Comparison of ENCODE assay signal across 23 cellular contexts in the genomic region with DNA sequence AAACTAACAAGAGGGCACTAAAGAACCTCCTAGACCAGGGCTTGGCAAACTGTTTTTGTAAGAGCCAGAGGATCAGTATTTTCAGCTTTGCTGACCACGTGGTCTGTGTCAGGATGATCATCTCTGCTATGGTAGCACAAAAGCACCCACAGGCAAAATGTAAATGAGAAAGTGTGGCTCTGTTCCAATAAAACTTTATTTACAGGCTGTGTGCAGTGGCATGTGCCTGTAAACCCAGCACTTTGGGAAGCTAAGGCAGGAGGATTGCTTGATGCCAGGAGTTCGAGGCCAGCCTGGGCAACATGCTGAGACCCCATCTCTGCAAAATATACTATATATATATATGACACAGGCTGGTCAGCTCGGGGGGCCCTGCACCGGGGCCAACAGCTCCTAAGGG. TPM values are rescaled to one million over a fixed set of nuclear protein-coding genes. Genes with fewer than 3 reads are reported as not detected.
DNase-seq lines count a peak whose midpoint lies in the region; ATAC-seq, FAIRE-seq and TF ChIP-seq lines count a peak whose summit lies in the region.
"Had no signal": no experiment of that assay in that cellular context is flagged by ENCODE, and none has a peak within 500 bp of the region (broad histone marks: within the 10 kb centered on the region; RNA-seq: fewer than 3 reads in every experiment).

No MANE protein-coding gene starts in this region.

- H3K4me3 ChIP-seq in HepG2 (replicated peaks in 1 of 3; ENCODE audit: insufficient read depth in 1 of 3, low read depth in 2 of 3, low read length in 3 of 3) (no peak overlapping the region), right lobe of liver (no peak overlapping the region), GM12878 (no peak overlapping the region)
- H3K4me3 ChIP-seq: A549 had no signal

- no peak overlapping the region for H3K9ac ChIP-seq in HepG2 (ENCODE audit: insufficient read depth, low read depth, low read length)
- no peak overlapping the region for H3K9ac ChIP-seq in GM12878 (ENCODE audit: control insufficient read depth, insufficient read depth, low read length)

- H3K9me3 ChIP-seq in HepG2 (ENCODE audit: low read length) (no peaks in the 10 kb centered on the region), right lobe of liver (no peaks in the 10 kb centered on the region), GM12878 (replicated peaks; ENCODE audit: control insufficient read depth, insufficient read depth, low read length) (no peaks in the 10 kb centered on the region)
- H3K9me3 ChIP-seq: A549, BE2C, Caco-2 had no signal

- no peak for ATAC-seq in HepG2
- no peak for ATAC-seq in right lobe of liver
- no peak for ATAC-seq in GM12878
- no peak for ATAC-seq in GM21786 (IDR thresholded peaks at IDR 0.05; ENCODE audit: unreplicated experiment)
- ATAC-seq: A549, Panc1 had no signal

- SMC1A ChIA-PET in GM12878 (lab: Charles Lee; ENCODE audit: uncharacterized antibody, unreplicated experiment): interaction anchor here (1.9 kb wide), 1 partner anchor 86 kb away, joined by 8 read pairs; no protein-coding TSS in a partner anchor

- in situ Hi-C loops in HepG2 (cut with HindIII; ENCODE audit: extremely low pct_ligation_motif_present, low pct_unique_long_range_greater_than_20kb): no loop called here
- in situ Hi-C loops in GM12878 (cut with MboI): no loop called here

- DNase-seq in HepG2 (ENCODE audit: low spot score) (no peak), right lobe of liver (no peak), GM12878 (ENCODE audit: low read depth, low spot score) (no peak), EL (no peak), HTR-8/SVneo (ENCODE audit: insufficient read length, low spot score) (no peak)
- DNase-seq: BE2C; Caco-2; CD4-positive, alpha-beta T cell; DMS 273 treated with DMSO at 0.1 percent for 48 hours; DMS79 treated with DMSO at 0.1 percent for 48 hours; GOT3; HCEC 1CT; Karpas-422; MV-4-11; NCI-H1105 treated with DMSO at 0.1 percent for 48 hours; NCI-H2029 treated with DMSO at 0.1 percent for 48 hours; NCI-H226; NCI-H524; NCI-H774 had no signal

- FAIRE-seq in HepG2 (lab: Jason Lieb, UNC) (no peak), GM12878 (lab: Jason Lieb, UNC) (no peak), HTR-8/SVneo (lab: Jason Lieb, UNC) (no peak)
- FAIRE-seq: A549, GM12891 had no signal

- H3K4me1 ChIP-seq in HepG2 (ENCODE audit: insufficient read depth, low read length): no peaks in the 10 kb centered on the region
- no peaks in the 10 kb centered on the region for H3K4me1 ChIP-seq in right lobe of liver
- no peaks in the 10 kb centered on the region; the same call in 1 of the 2 replicates for H3K4me1 ChIP-seq in GM12878 (ENCODE audit: control insufficient read depth, insufficient read depth, low read length)
- H3K4me1 ChIP-seq: A549, BE2C, Caco-2 had no signal

- WGBS in HepG2 (ENCODE audit: low lambda C conversion rate): 84% methylated on average over 2 of the region's 4 CpGs
- WGBS in right lobe of liver (ENCODE audit: insufficient coverage, low coverage, low lambda C conversion rate, missing lambda C conversion rate): no CpG with 5 or more reads among the region's 4 CpGs
- WGBS in GM12878 (ENCODE audit: insufficient coverage, insufficient replicate concordance, low lambda C conversion rate, missing lambda C conversion rate): 75% methylated on average over 4 of the region's 4 CpGs

- H3K27ac ChIP-seq in HepG2 (ENCODE audit: extremely low read length, insufficient read depth, low read length) (no peak overlapping the region), right lobe of liver (no peak overlapping the region), GM12878 (ENCODE audit: control insufficient read depth, insufficient read depth) (no peak overlapping the region)
- H3K27ac ChIP-seq: A549 had no signal

- no peaks in the 10 kb centered on the region for H3K79me2 ChIP-seq in HepG2 (ENCODE audit: insufficient read depth, low read length)
- no peaks in the 10 kb centered on the region for H3K79me2 ChIP-seq in GM12878 (ENCODE audit: control insufficient read depth, insufficient read depth, low read length)

- intact Hi-C loops in HepG2 (cut with micrococcal nuclease; ENCODE audit: unreplicated experiment) (no loop called here), right lobe of liver (cut with DNase I) (no loop called here), GM12878 (cut with micrococcal nuclease; ENCODE audit: unreplicated experiment) (no loop called here)

- TF ChIP-seq CTCF in HepG2 (CRISPR knock-in tag; IDR thresholded peaks at IDR 0.05) (no peak), right lobe of liver (IDR thresholded peaks at IDR 0.05) (no peak), GM12878 (IDR thresholded peaks at IDR 0.05 in 2 of 3, conservative IDR thresholded peaks at IDR 0.05 in 1 of 3; ENCODE audit: control insufficient read depth in 2 of 3, extremely low read depth in 1 of 3, insufficient read depth in 1 of 3, low read depth in 3 of 3, low read length in 3 of 3) (no peak)

- BruUV-seq in HepG2 (replicated peaks; lab: Mats Ljungman, UMichigan) (no TSS peak), GM12878 (replicated peaks; lab: Mats Ljungman, UMichigan) (no TSS peak)

- no peaks in the 10 kb centered on the region for H4K20me1 ChIP-seq in HepG2 (ENCODE audit: insufficient read depth, low read length)
- H4K20me1 ChIP-seq in GM12878 (ENCODE audit: control insufficient read depth, insufficient read depth): no peaks in the 10 kb centered on the region

- H3K36me3 ChIP-seq in HepG2 (replicated peaks in 1 of 2; ENCODE audit: control insufficient read depth in 1 of 2, insufficient read depth in 2 of 2, low read length in 2 of 2) (peaks cover 34 to 74% of the 10 kb centered on the region in 2 experiments; a peak in 4 of 5 replicates), right lobe of liver (peaks cover 0 to 57% (median 25%) of the 10 kb centered on the region in 4 donors), GM12878 (ENCODE audit: control insufficient read depth in 2 of 2, insufficient read depth in 2 of 2, low read length in 1 of 2) (peaks cover 32 to 47% of the 10 kb centered on the region in 2 experiments)

- POLR2A ChIA-PET in HepG2 (lab: Yijun Ruan, JAX) (no interaction called here), GM12878 (lab: Charles Lee) (interaction anchor here (0.7 kb wide), 1 partner anchor 58 kb away, joined by 3 read pairs; no protein-coding TSS in a partner anchor)

- TF ChIP-seq RAD21 in HepG2 (CRISPR knock-in tag; IDR thresholded peaks at IDR 0.05) (no peak), GM12878 (IDR thresholded peaks at IDR 0.05; ENCODE audit: insufficient read depth, low read depth, low read length) (no peak)

- no peak overlapping the region for H2AFZ ChIP-seq in HepG2 (ENCODE audit: low read length)
- no peak overlapping the region for H2AFZ ChIP-seq in GM12878 (ENCODE audit: control insufficient read depth, low read depth, low read length)

- H3K27me3 ChIP-seq in HepG2 (ENCODE audit: control insufficient read depth in 1 of 2, insufficient read depth in 2 of 2, low read length in 2 of 2): no peaks in the 10 kb centered on the region
- H3K27me3 ChIP-seq in right lobe of liver: no peaks in the 10 kb centered on the region
- no peaks in the 10 kb centered on the region for H3K27me3 ChIP-seq in GM12878 (replicated peaks in 1 of 2; ENCODE audit: control insufficient read depth in 2 of 2, insufficient read depth in 2 of 2, low read length in 1 of 2)
- H3K27me3 ChIP-seq: BE2C had no signal

- H3K4me2 ChIP-seq in HepG2 (ENCODE audit: low read depth, low read length): no peak overlapping the region
- H3K4me2 ChIP-seq in GM12878 (ENCODE audit: control insufficient read depth, insufficient read depth): no peak overlapping the region
- H3K4me2 ChIP-seq: A549 had no signal

- TF ChIP-seq POLR2A in HepG2 (IDR thresholded peaks at IDR 0.05; ENCODE audit: insufficient read depth in 1 of 2, low read depth in 2 of 2, low read length in 2 of 2): no peak
- no peak for TF ChIP-seq POLR2A in right lobe of liver (IDR thresholded peaks at IDR 0.05)
- no peak for TF ChIP-seq POLR2A in GM12878 (IDR thresholded peaks at IDR 0.05; ENCODE audit: low read depth, low read length)

- CTCF ChIA-PET in HepG2 (lab: Yijun Ruan, JAX; ENCODE audit: low intra/inter-chr PET ratio, low total read pairs): no interaction called here
- CTCF ChIA-PET in GM12878 (lab: Yijun Ruan, JAX): interaction anchor here (0.9 to 1.5 kb wide), 2 partner anchors 86 to 231 kb away, joined by 3 to 5 read pairs; no protein-coding TSS in a partner anchor

- TF ChIP-seq EP300 in HepG2 (IDR thresholded peaks at IDR 0.05; ENCODE audit: low read depth in 2 of 2, low read length in 2 of 2): no peak
- no peak for TF ChIP-seq EP300 in HepG2 (CRISPR knock-in tag; IDR thresholded peaks at IDR 0.05; ENCODE audit: borderline replicate concordance)
- TF ChIP-seq EP300 in GM12878 (IDR thresholded peaks at IDR 0.05; ENCODE audit: borderline replicate concordance in 1 of 2, control insufficient read depth in 1 of 2, low read depth in 2 of 2, low read length in 2 of 2): no peak

- RAD21 ChIA-PET in GM12878 (lab: Charles Lee; ENCODE audit: unreplicated experiment): no interaction called here

RNA-seq across cellular contexts. Expression of a gene that starts 31.2 kb away (rescaled TPM):
- total RNA-seq in HepG2 (2016; rRNA removed; fragmentation: Illumina TruSeq; extraction: Trizol): 71.3 and 91.1 TPM in 2 replicates
- total RNA-seq in HepG2 (2016; cell fraction: cytosol; rRNA removed; fragmentation: Illumina TruSeq; extraction: Trizol; ENCODE audit: low read depth): 19.2 and 22.3 TPM in 2 replicates
- total RNA-seq in HepG2 (2016; cell fraction: insoluble cytoplasmic fraction; rRNA removed; fragmentation: Illumina TruSeq; extraction: Trizol): 56.4 and 79.8 TPM in 2 replicates
- 22.8 and 25.9 TPM in 2 replicates for total RNA-seq in HepG2 (2016; cell fraction: membrane; rRNA removed; fragmentation: Illumina TruSeq; extraction: Trizol)
- 75.7 and 86.8 TPM in 2 replicates for total RNA-seq in HepG2 (2016; cell fraction: nucleus; rRNA removed; fragmentation: Illumina TruSeq; extraction: Trizol)
- 24.5 and 31.2 TPM in 2 replicates for polyA plus RNA-seq in HepG2 (2011; rRNA removed)
- polyA plus RNA-seq in HepG2 (2011; cell fraction: cytosol; rRNA removed): 8.4 and 10.3 TPM in 2 replicates
- polyA plus RNA-seq in HepG2 (2011; cell fraction: nucleus; rRNA removed): 93.5 and 117 TPM in 2 replicates
- 44.7 and 63.7 TPM in 2 replicates for polyA plus RNA-seq in HepG2 (2012)
- polyA plus RNA-seq in HepG2 (2016; cell fraction: cytosol; fragmentation: Illumina TruSeq; extraction: Trizol; ENCODE audit: low read depth): 4.3 and 4.9 TPM in 2 replicates
- 51.8 and 69.6 TPM in 2 replicates for polyA plus RNA-seq in HepG2 (2016; cell fraction: insoluble cytoplasmic fraction; fragmentation: Illumina TruSeq; extraction: Trizol; ENCODE audit: low read depth)
- 11.8 and 13.3 TPM in 2 replicates for polyA plus RNA-seq in HepG2 (2016; cell fraction: membrane; fragmentation: Illumina TruSeq; extraction: Trizol; ENCODE audit: low read depth)
- polyA plus RNA-seq in HepG2 (2016; cell fraction: nucleus; fragmentation: Illumina TruSeq; extraction: Trizol; ENCODE audit: insufficient read depth, low read depth): 227 and 231 TPM in 2 replicates
- 52.1 and 125 TPM in 2 replicates for polyA minus RNA-seq in HepG2 (2011; rRNA and poly(A)+ RNA removed; ENCODE audit: low replicate concordance)
- 28.0 and 28.5 TPM in 2 replicates for polyA minus RNA-seq in HepG2 (2011; cell fraction: cytosol; rRNA and poly(A)+ RNA removed)
- polyA minus RNA-seq in HepG2 (2011; cell fraction: nucleus; rRNA and poly(A)+ RNA removed): 40.2 and 40.9 TPM in 2 replicates
- total RNA-seq in right lobe of liver: 10 to 100 TPM; 12.6 to 37.3 (median 24.4) TPM
- 263 and 295 TPM in 2 replicates for total RNA-seq in GM12878 (2013; cell fraction: nucleolus; rRNA removed)
- total RNA-seq in GM12878 (2014; rRNA removed): 87.7 and 114 TPM in 2 replicates
- 67.2 and 70.0 TPM in 2 replicates for total RNA-seq in GM12878 (2014; rRNA removed; fragmentation: Illumina TruSeq; extraction: Trizol)
- 221 and 238 TPM in 2 replicates for total RNA-seq in GM12878 (2021)
- polyA plus RNA-seq in GM12878 (2011; ENCODE audit: low read depth): 71.5 TPM
- polyA plus RNA-seq in GM12878 (2011; rRNA removed): 100 and 130 TPM in 2 replicates
- 75.3 and 81.4 TPM in 2 replicates for polyA plus RNA-seq in GM12878 (2011; cell fraction: cytosol; rRNA removed)
- polyA plus RNA-seq in GM12878 (2011; cell fraction: nucleus; rRNA removed): 356 and 514 TPM in 2 replicates
- 113 and 151 TPM in 2 replicates for polyA plus RNA-seq in GM12878 (2012)
- 132 and 137 TPM in 2 replicates for polyA plus RNA-seq in GM12878 (2014; fragmentation: Illumina TruSeq; extraction: Trizol)
- 100 to 1,000 TPM; 128 to 149 TPM for polyA plus RNA-seq in GM12878 (2014; fragmentation: Nextera tagmentation; extraction: Ambion mirVana)
- polyA plus RNA-seq in GM12878 (2014; rRNA removed): 107 and 126 TPM in 2 replicates
- polyA plus RNA-seq in GM12878 (2016; fragmentation: Nextera tagmentation; extraction: Ambion mirVana): 100 to 1,000 TPM; 280 to 290 TPM
- 105 and 125 TPM in 2 replicates for polyA minus RNA-seq in GM12878 (2011; rRNA and poly(A)+ RNA removed)
- polyA minus RNA-seq in GM12878 (2011; cell fraction: cytosol; rRNA and poly(A)+ RNA removed): 67.9 and 73.8 TPM in 2 replicates
- polyA minus RNA-seq in GM12878 (2011; cell fraction: nucleus; rRNA and poly(A)+ RNA removed): 91.4 and 160 TPM in 2 replicates

RNA-seq across cellular contexts. Expression of a gene that starts 43.9 kb away (rescaled TPM):
- total RNA-seq in HepG2 (2016; rRNA removed; fragmentation: Illumina TruSeq; extraction: Trizol) (173 and 206 TPM in 2 replicates), right lobe of liver (100 to 1,000 TPM in 2 of 6 experiments, 10 to 100 TPM in 4; 68.5 to 142 (median 81.4) TPM), GM12878 (2014; rRNA removed) (356 and 362 TPM in 2 replicates), GM12878 (2014; rRNA removed; fragmentation: Illumina TruSeq; extraction: Trizol) (187 and 220 TPM in 2 replicates), GM12878 (2021) (303 and 318 TPM in 2 replicates)
- total RNA-seq in HepG2 (2016; cell fraction: cytosol; rRNA removed; fragmentation: Illumina TruSeq; extraction: Trizol; ENCODE audit: low read depth): 168 and 195 TPM in 2 replicates
- total RNA-seq in HepG2 (2016; cell fraction: insoluble cytoplasmic fraction; rRNA removed; fragmentation: Illumina TruSeq; extraction: Trizol): 150 and 220 TPM in 2 replicates
- 162 and 175 TPM in 2 replicates for total RNA-seq in HepG2 (2016; cell fraction: membrane; rRNA removed; fragmentation: Illumina TruSeq; extraction: Trizol)
- total RNA-seq in HepG2 (2016; cell fraction: nucleus; rRNA removed; fragmentation: Illumina TruSeq; extraction: Trizol): 111 and 116 TPM in 2 replicates
- polyA plus RNA-seq in HepG2 (2011; rRNA removed) (135 and 141 TPM in 2 replicates), GM12878 (2011; rRNA removed) (101 and 119 TPM in 2 replicates), GM12878 (2014; fragmentation: Illumina TruSeq; extraction: Trizol) (132 and 219 TPM in 2 replicates), GM12878 (2014; fragmentation: Nextera tagmentation; extraction: Ambion mirVana) (10 to 100 TPM; 28.0 to 48.5 TPM), GM12878 (2014; rRNA removed) (284 and 299 TPM in 2 replicates), GM12878 (2016; fragmentation: Nextera tagmentation; extraction: Ambion mirVana) (100 to 1,000 TPM; 201 to 225 TPM)
- 116 and 159 TPM in 2 replicates for polyA plus RNA-seq in HepG2 (2011; cell fraction: cytosol; rRNA removed)
- polyA plus RNA-seq in HepG2 (2011; cell fraction: nucleus; rRNA removed): 984 and 1,211 TPM in 2 replicates
- polyA plus RNA-seq in HepG2 (2012): 126 and 143 TPM in 2 replicates
- polyA plus RNA-seq in HepG2 (2016; cell fraction: cytosol; fragmentation: Illumina TruSeq; extraction: Trizol; ENCODE audit: low read depth): 131 and 139 TPM in 2 replicates
- 150 and 174 TPM in 2 replicates for polyA plus RNA-seq in HepG2 (2016; cell fraction: insoluble cytoplasmic fraction; fragmentation: Illumina TruSeq; extraction: Trizol; ENCODE audit: low read depth)
- polyA plus RNA-seq in HepG2 (2016; cell fraction: membrane; fragmentation: Illumina TruSeq; extraction: Trizol; ENCODE audit: low read depth): 143 and 147 TPM in 2 replicates
- polyA plus RNA-seq in HepG2 (2016; cell fraction: nucleus; fragmentation: Illumina TruSeq; extraction: Trizol; ENCODE audit: insufficient read depth, low read depth): 284 and 296 TPM in 2 replicates
- 86.0 and 105 TPM in 2 replicates for polyA minus RNA-seq in HepG2 (2011; rRNA and poly(A)+ RNA removed; ENCODE audit: low replicate concordance)
- polyA minus RNA-seq in HepG2 (2011; cell fraction: cytosol; rRNA and poly(A)+ RNA removed): 35.8 and 39.9 TPM in 2 replicates
- 64.5 and 67.1 TPM in 2 replicates for polyA minus RNA-seq in HepG2 (2011; cell fraction: nucleus; rRNA and poly(A)+ RNA removed)
- 95.9 and 98.0 TPM in 2 replicates for total RNA-seq in GM12878 (2013; cell fraction: nucleolus; rRNA removed)
- 79.2 TPM for polyA plus RNA-seq in GM12878 (2011; ENCODE audit: low read depth)
- 166 and 220 TPM in 2 replicates for polyA plus RNA-seq in GM12878 (2011; cell fraction: cytosol; rRNA removed)
- polyA plus RNA-seq in GM12878 (2011; cell fraction: nucleus; rRNA removed): 377 and 479 TPM in 2 replicates
- polyA plus RNA-seq in GM12878 (2012): 208 and 240 TPM in 2 replicates
- 45.5 and 84.7 TPM in 2 replicates for polyA minus RNA-seq in GM12878 (2011; rRNA and poly(A)+ RNA removed)
- polyA minus RNA-seq in GM12878 (2011; cell fraction: cytosol; rRNA and poly(A)+ RNA removed): 47.4 and 49.3 TPM in 2 replicates
- 61.5 and 116 TPM in 2 replicates for polyA minus RNA-seq in GM12878 (2011; cell fraction: nucleus; rRNA and poly(A)+ RNA removed)

RNA-seq across cellular contexts. Expression of a gene that starts 52.1 kb away (rescaled TPM):
- total RNA-seq in HepG2 (2016; rRNA removed; fragmentation: Illumina TruSeq; extraction: Trizol) (1.5 and 4.0 TPM in 2 replicates), right lobe of liver (1 to 10 TPM; 2.9 to 6.8 (median 5.0) TPM), GM12878 (2014; rRNA removed) (11.4 and 17.4 TPM in 2 replicates), GM12878 (2014; rRNA removed; fragmentation: Illumina TruSeq; extraction: Trizol) (7.4 and 8.2 TPM in 2 replicates), GM12878 (2021) (42.0 and 46.5 TPM in 2 replicates)
- total RNA-seq in HepG2 (2016; cell fraction: cytosol; rRNA removed; fragmentation: Illumina TruSeq; extraction: Trizol; ENCODE audit: low read depth): 0.44 and 0.51 TPM in 2 replicates
- total RNA-seq in HepG2 (2016; cell fraction: insoluble cytoplasmic fraction; rRNA removed; fragmentation: Illumina TruSeq; extraction: Trizol): 1.2 and 3.7 TPM in 2 replicates
- 1.00 and 1.3 TPM in 2 replicates for total RNA-seq in HepG2 (2016; cell fraction: membrane; rRNA removed; fragmentation: Illumina TruSeq; extraction: Trizol)
- 3.5 and 5.0 TPM in 2 replicates for total RNA-seq in HepG2 (2016; cell fraction: nucleus; rRNA removed; fragmentation: Illumina TruSeq; extraction: Trizol)
- polyA plus RNA-seq in HepG2 (2011; rRNA removed) (7.8 and 13.2 TPM in 2 replicates), GM12878 (2011; rRNA removed) (12.5 and 26.5 TPM in 2 replicates), GM12878 (2014; fragmentation: Illumina TruSeq; extraction: Trizol) (1.2 and 4.9 TPM in 2 replicates), GM12878 (2014; fragmentation: Nextera tagmentation; extraction: Ambion mirVana) (under 1 TPM; 0.14 to 0.57 TPM), GM12878 (2014; rRNA removed) (32.5 and 39.0 TPM in 2 replicates), GM12878 (2016; fragmentation: Nextera tagmentation; extraction: Ambion mirVana) (1 to 10 TPM; 6.7 to 7.0 TPM)
- polyA plus RNA-seq in HepG2 (2011; cell fraction: cytosol; rRNA removed): 3.7 and 6.4 TPM in 2 replicates
- 54.8 and 89.7 TPM in 2 replicates for polyA plus RNA-seq in HepG2 (2011; cell fraction: nucleus; rRNA removed)
- polyA plus RNA-seq in HepG2 (2012): 9.0 and 12.8 TPM in 2 replicates
- polyA plus RNA-seq in HepG2 (2016; cell fraction: cytosol; fragmentation: Illumina TruSeq; extraction: Trizol; ENCODE audit: low read depth): 0.51 and 0.64 TPM in 2 replicates
- polyA plus RNA-seq in HepG2 (2016; cell fraction: insoluble cytoplasmic fraction; fragmentation: Illumina TruSeq; extraction: Trizol; ENCODE audit: low read depth): 2.7 and 3.1 TPM in 2 replicates
- 0.66 and 0.74 TPM in 2 replicates for polyA plus RNA-seq in HepG2 (2016; cell fraction: membrane; fragmentation: Illumina TruSeq; extraction: Trizol; ENCODE audit: low read depth)
- polyA plus RNA-seq in HepG2 (2016; cell fraction: nucleus; fragmentation: Illumina TruSeq; extraction: Trizol; ENCODE audit: insufficient read depth, low read depth): 26.8 and 36.2 TPM in 2 replicates
- 18.1 and 21.5 TPM in 2 replicates for polyA minus RNA-seq in HepG2 (2011; rRNA and poly(A)+ RNA removed; ENCODE audit: low replicate concordance)
- 5.4 and 5.5 TPM in 2 replicates for polyA minus RNA-seq in HepG2 (2011; cell fraction: cytosol; rRNA and poly(A)+ RNA removed)
- 8.0 and 12.6 TPM in 2 replicates for polyA minus RNA-seq in HepG2 (2011; cell fraction: nucleus; rRNA and poly(A)+ RNA removed)
- total RNA-seq in GM12878 (2013; cell fraction: nucleolus; rRNA removed): 57.8 and 61.7 TPM in 2 replicates
- 5.0 TPM for polyA plus RNA-seq in GM12878 (2011; ENCODE audit: low read depth)
- 44.1 and 69.0 TPM in 2 replicates for polyA plus RNA-seq in GM12878 (2011; cell fraction: cytosol; rRNA removed)
- polyA plus RNA-seq in GM12878 (2011; cell fraction: nucleus; rRNA removed): 81.5 and 114 TPM in 2 replicates
- 28.3 and 37.9 TPM in 2 replicates for polyA plus RNA-seq in GM12878 (2012)
- 16.9 and 49.7 TPM in 2 replicates for polyA minus RNA-seq in GM12878 (2011; rRNA and poly(A)+ RNA removed)
- 22.1 and 26.3 TPM in 2 replicates for polyA minus RNA-seq in GM12878 (2011; cell fraction: cytosol; rRNA and poly(A)+ RNA removed)
- 8.6 and 28.3 TPM in 2 replicates for polyA minus RNA-seq in GM12878 (2011; cell fraction: nucleus; rRNA and poly(A)+ RNA removed)

RNA-seq across cellular contexts. Expression of a gene that starts 57.4 kb away (rescaled TPM):
- total RNA-seq in HepG2 (2016; rRNA removed; fragmentation: Illumina TruSeq; extraction: Trizol) (23.9 and 36.2 TPM in 2 replicates), right lobe of liver (10 to 100 TPM; 11.2 to 19.9 (median 18.4) TPM), GM12878 (2014; rRNA removed) (96.5 and 123 TPM in 2 replicates), GM12878 (2014; rRNA removed; fragmentation: Illumina TruSeq; extraction: Trizol) (67.6 and 68.9 TPM in 2 replicates), GM12878 (2021) (147 and 165 TPM in 2 replicates)
- 17.2 and 20.8 TPM in 2 replicates for total RNA-seq in HepG2 (2016; cell fraction: cytosol; rRNA removed; fragmentation: Illumina TruSeq; extraction: Trizol; ENCODE audit: low read depth)
- total RNA-seq in HepG2 (2016; cell fraction: insoluble cytoplasmic fraction; rRNA removed; fragmentation: Illumina TruSeq; extraction: Trizol): 22.0 and 41.0 TPM in 2 replicates
- total RNA-seq in HepG2 (2016; cell fraction: membrane; rRNA removed; fragmentation: Illumina TruSeq; extraction: Trizol): 19.3 and 20.0 TPM in 2 replicates
- total RNA-seq in HepG2 (2016; cell fraction: nucleus; rRNA removed; fragmentation: Illumina TruSeq; extraction: Trizol): 29.5 and 36.7 TPM in 2 replicates
- polyA plus RNA-seq in HepG2 (2011; rRNA removed) (41.9 and 53.5 TPM in 2 replicates), GM12878 (2011; rRNA removed) (40.1 and 92.2 TPM in 2 replicates), GM12878 (2014; fragmentation: Illumina TruSeq; extraction: Trizol) (20.3 and 65.0 TPM in 2 replicates), GM12878 (2014; fragmentation: Nextera tagmentation; extraction: Ambion mirVana) (1 to 10 TPM; 2.1 to 7.6 TPM), GM12878 (2014; rRNA removed) (149 and 196 TPM in 2 replicates), GM12878 (2016; fragmentation: Nextera tagmentation; extraction: Ambion mirVana) (100 to 1,000 TPM; 163 to 171 TPM)
- polyA plus RNA-seq in HepG2 (2011; cell fraction: cytosol; rRNA removed): 25.0 and 35.7 TPM in 2 replicates
- polyA plus RNA-seq in HepG2 (2011; cell fraction: nucleus; rRNA removed): 105 and 138 TPM in 2 replicates
- polyA plus RNA-seq in HepG2 (2012): 23.5 and 24.7 TPM in 2 replicates
- 7.2 and 9.4 TPM in 2 replicates for polyA plus RNA-seq in HepG2 (2016; cell fraction: cytosol; fragmentation: Illumina TruSeq; extraction: Trizol; ENCODE audit: low read depth)
- 27.4 and 29.3 TPM in 2 replicates for polyA plus RNA-seq in HepG2 (2016; cell fraction: insoluble cytoplasmic fraction; fragmentation: Illumina TruSeq; extraction: Trizol; ENCODE audit: low read depth)
- 9.2 and 10.0 TPM in 2 replicates for polyA plus RNA-seq in HepG2 (2016; cell fraction: membrane; fragmentation: Illumina TruSeq; extraction: Trizol; ENCODE audit: low read depth)
- 78.4 and 87.0 TPM in 2 replicates for polyA plus RNA-seq in HepG2 (2016; cell fraction: nucleus; fragmentation: Illumina TruSeq; extraction: Trizol; ENCODE audit: insufficient read depth, low read depth)
- 133 and 258 TPM in 2 replicates for polyA minus RNA-seq in HepG2 (2011; rRNA and poly(A)+ RNA removed; ENCODE audit: low replicate concordance)
- 18.6 and 19.3 TPM in 2 replicates for polyA minus RNA-seq in HepG2 (2011; cell fraction: cytosol; rRNA and poly(A)+ RNA removed)
- 54.0 and 63.7 TPM in 2 replicates for polyA minus RNA-seq in HepG2 (2011; cell fraction: nucleus; rRNA and poly(A)+ RNA removed)
- total RNA-seq in GM12878 (2013; cell fraction: nucleolus; rRNA removed): 135 and 145 TPM in 2 replicates
- 26.9 TPM for polyA plus RNA-seq in GM12878 (2011; ENCODE audit: low read depth)
- polyA plus RNA-seq in GM12878 (2011; cell fraction: cytosol; rRNA removed): 92.2 and 132 TPM in 2 replicates
- 173 and 212 TPM in 2 replicates for polyA plus RNA-seq in GM12878 (2011; cell fraction: nucleus; rRNA removed)
- 78.6 and 81.6 TPM in 2 replicates for polyA plus RNA-seq in GM12878 (2012)
- polyA minus RNA-seq in GM12878 (2011; rRNA and poly(A)+ RNA removed): 113 and 176 TPM in 2 replicates
- polyA minus RNA-seq in GM12878 (2011; cell fraction: cytosol; rRNA and poly(A)+ RNA removed): 70.0 and 73.4 TPM in 2 replicates
- polyA minus RNA-seq in GM12878 (2011; cell fraction: nucleus; rRNA and poly(A)+ RNA removed): 69.6 and 130 TPM in 2 replicates
